ENCODE assay signal across 10 cellular contexts in genomic region chr22:28395920-28396447, GRCh38.
A peak's percentile ranks its signal among the peaks of the same experiment; 100 is the strongest.
DNase-seq lines count a peak whose midpoint lies in the region; ATAC-seq and TF ChIP-seq lines count a peak whose summit lies in the region.
"Had no signal": no experiment of that assay in that cellular context is flagged by ENCODE, and none has a peak within 500 bp of the region (broad histone marks: within the 10 kb centered on the region; RNA-seq: fewer than 3 reads in every experiment).

No MANE protein-coding gene starts in this region.

- H3K36me3 ChIP-seq in IMR-90 (ENCODE audit: control insufficient read depth, insufficient read depth, low read length) (no peaks in the 10 kb centered on the region), right lobe of liver (no peaks in the 10 kb centered on the region)

- no peak overlapping the region for H2AK9ac ChIP-seq in IMR-90 (replicated peaks; ENCODE audit: low read depth, low read length, poor library complexity)

- H3K4me1 Mint-ChIP-seq in Calu3 (ENCODE audit: low read depth, unreplicated experiment) (no peaks in the 10 kb centered on the region), type B pancreatic cell (ENCODE audit: unreplicated experiment) (peaks cover 33% of the 10 kb centered on the region)

- TF ChIP-seq CTCF in IMR-90 (conservative IDR thresholded peaks at IDR 0.05; ENCODE audit: low read depth, low read length) (no peak), right lobe of liver (IDR thresholded peaks at IDR 0.05) (no peak), Calu3 (IDR thresholded peaks at IDR 0.05; ENCODE audit: unreplicated experiment) (no peak), type B pancreatic cell (conservative IDR thresholded peaks at IDR 0.05) (no peak)

- peak; percentile 33 for DNase-seq in AG20443 (ENCODE audit: low spot score)
- peak; percentile 48 for DNase-seq in IMR-90
- DNase-seq in astrocyte of the hippocampus (ENCODE audit: low read depth, low spot score), result peak; percentile 39
- DNase-seq in right lobe of liver, result no peak
- no peak for DNase-seq in C1 segment of cervical spinal cord (lab: John Stamatoyannopoulos, UW)
- DNase-seq in Calu3, result no peak
- no peak for DNase-seq in type B pancreatic cell (ENCODE audit: extremely low spot score, unreplicated experiment)
- DNase-seq: activated CD8-positive, alpha-beta memory T cell treated with anti-CD3 and anti-CD28 coated beads, Interleukin-2, amount 50 U/mL, for 4 hours had no signal

- peaks cover 8 to 10% of the 10 kb centered on the region in 2 experiments; a peak in 3 of 4 replicates for H3K79me1 ChIP-seq in IMR-90 (ENCODE audit: low read depth in 1 of 2, low read length in 2 of 2)

- POLR2A ChIA-PET in IMR-90 (lab: Charles Lee; ENCODE audit: unreplicated experiment), result no interaction called here

- in situ Hi-C loops in IMR-90 (cut with MboI; ENCODE audit: low sequenced_read_pairs), result no loop called here

- TF ChIP-seq POLR2A in IMR-90 (IDR thresholded peaks at IDR 0.05; ENCODE audit: low read depth, low read length) (no peak), right lobe of liver (IDR thresholded peaks at IDR 0.05) (peak; percentile 27)

- H4K20me1 ChIP-seq in IMR-90 (ENCODE audit: insufficient read depth, low read length), result peaks cover 7% of the 10 kb centered on the region; the same call in 1 of the 2 replicates

- H2BK15ac ChIP-seq in IMR-90 (ENCODE audit: low read depth, low read length), result peak overlapping the region; percentile 73; the same call in 1 of the 3 replicates

- peak overlapping the region; percentile 78 for H3K23ac ChIP-seq in IMR-90 (ENCODE audit: low read depth, low read length)

- H3K9ac ChIP-seq in IMR-90 (ENCODE audit: low read depth, low read length), result no peak overlapping the region
- H3K9ac ChIP-seq: parathyroid adenoma had no signal

- no peak overlapping the region for H2AFZ ChIP-seq in IMR-90 (replicated peaks; ENCODE audit: low read length, poor library complexity)
- H2AFZ ChIP-seq: parathyroid adenoma had no signal

- TF ChIP-seq RAD21 in IMR-90 (IDR thresholded peaks at IDR 0.05; ENCODE audit: low read length), result no peak

- no peaks in the 10 kb centered on the region; the same call in 1 of the 2 replicates for H3K9me1 ChIP-seq in IMR-90 (ENCODE audit: insufficient read depth, low read length)

- 0 out of 2 replicates have a peak overlapping the region, but pooled peaks have one; percentile 49 for H2AK5ac ChIP-seq in IMR-90 (ENCODE audit: low read depth, low read length)

- H3K18ac ChIP-seq in IMR-90 (ENCODE audit: low read depth, low read length), result peak overlapping the region; percentile 42; the same call in 1 of the 2 replicates

- peak overlapping the region; percentile 78 for H2BK120ac ChIP-seq in IMR-90 (ENCODE audit: low read depth, low read length)

- peak overlapping the region; percentile 71 for H2BK5ac ChIP-seq in IMR-90 (ENCODE audit: low read depth, low read length, poor library complexity, severe bottlenecking)

- no peaks in the 10 kb centered on the region for H3K9me3 ChIP-seq in IMR-90 (ENCODE audit: control insufficient read depth, insufficient read depth, low read length)
- H3K9me3 ChIP-seq in right lobe of liver, result no peaks in the 10 kb centered on the region

- peaks cover 57% of the 10 kb centered on the region for H3K27me3 Mint-ChIP-seq in Calu3 (ENCODE audit: unreplicated experiment)
- no peaks in the 10 kb centered on the region for H3K27me3 Mint-ChIP-seq in type B pancreatic cell

- peak overlapping the region; percentile 51; the same call in 1 of the 2 replicates for H3K4me2 ChIP-seq in IMR-90 (ENCODE audit: low read depth, low read length)

- H3K9me3 Mint-ChIP-seq in Calu3 (ENCODE audit: low read depth, unreplicated experiment), result peaks cover 3% of the 10 kb centered on the region
- H3K9me3 Mint-ChIP-seq in type B pancreatic cell, result peaks cover 5% of the 10 kb centered on the region

- H3K4ac ChIP-seq in IMR-90 (ENCODE audit: low read depth, low read length), result peak overlapping the region; percentile 57

- no peak overlapping the region for H3K27ac Mint-ChIP-seq in Calu3 (ENCODE audit: unreplicated experiment)
- H3K27ac Mint-ChIP-seq in type B pancreatic cell, result no peak overlapping the region

- no CpG with 5 or more reads among the region's 2 CpGs for WGBS in IMR-90 (ENCODE audit: extremely low coverage in 2 of 2, insufficient read length in 1 of 2), 2 experiments
- WGBS in right lobe of liver (ENCODE audit: insufficient coverage, low coverage, low lambda C conversion rate, missing lambda C conversion rate), result 0% methylated on average over 2 of the region's 2 CpGs

- H3K4me3 Mint-ChIP-seq in Calu3 (ENCODE audit: low read depth, unreplicated experiment), result no peak overlapping the region
- H3K4me3 Mint-ChIP-seq in type B pancreatic cell, result no peak overlapping the region

- H3K36me3 Mint-ChIP-seq in Calu3 (ENCODE audit: insufficient read depth, unreplicated experiment), result no peaks in the 10 kb centered on the region
- H3K36me3 Mint-ChIP-seq in type B pancreatic cell, result peaks cover 20% of the 10 kb centered on the region

- H3K4me3 ChIP-seq in IMR-90 (ENCODE audit: insufficient read depth, low read depth, low read length) (no peak overlapping the region), right lobe of liver (no peak overlapping the region)

- H3K4me1 ChIP-seq in IMR-90 (ENCODE audit: control insufficient read depth, insufficient read depth, low read length) (peaks cover 23% of the 10 kb centered on the region), right lobe of liver (peaks cover 0 to 28% (median 11%) of the 10 kb centered on the region in 4 donors)
- H3K4me1 ChIP-seq: parathyroid adenoma had no signal

- peak overlapping the region; percentile 56 for H4K5ac ChIP-seq in IMR-90 (ENCODE audit: low read depth, low read length)

- intact Hi-C loops in IMR-90 (cut with micrococcal nuclease) (loop anchor here (5.0 kb wide), 1 partner anchor 46 kb away; no protein-coding TSS in a partner anchor), right lobe of liver (cut with DNase I) (no loop called here), Calu3 (cut with micrococcal nuclease; ENCODE audit: unreplicated experiment) (no loop called here)

- peak overlapping the region; percentile 44 to 59; a peak in 2 of 4 replicates for H4K8ac ChIP-seq in IMR-90 (ENCODE audit: low read depth in 2 of 2, low read length in 2 of 2)

- H3K27ac ChIP-seq in IMR-90 (ENCODE audit: insufficient read depth, low read length) (peak overlapping the region; percentile 89), right lobe of liver (peak overlapping the region; percentile 12 to 58 (median 35))
- H3K27ac ChIP-seq: parathyroid adenoma had no signal

- H2BK20ac ChIP-seq in IMR-90 (ENCODE audit: low read depth, low read length), result peak overlapping the region; percentile 76

- CTCF ChIA-PET in IMR-90 (lab: Yijun Ruan, JAX) (no interaction called here), Calu3 (lab: Charles Lee) (no interaction called here)

- H3K27me3 ChIP-seq in IMR-90 (ENCODE audit: control insufficient read depth, insufficient read depth, low read length), result no peaks in the 10 kb centered on the region
- no peaks in the 10 kb centered on the region for H3K27me3 ChIP-seq in right lobe of liver

- BruUV-seq in IMR-90 (replicated peaks; lab: Mats Ljungman, UMichigan), result no TSS peak
- no TSS peak for BruUV-seq in Calu3 (replicated peaks; lab: Mats Ljungman, UMichigan)

- H3K56ac ChIP-seq in IMR-90 (ENCODE audit: extremely low read depth, insufficient read depth, low read length), result peak overlapping the region; percentile 34; the same call in 1 of the 2 replicates

- peak overlapping the region; percentile 40; the same call in 1 of the 2 replicates for H4K91ac ChIP-seq in IMR-90 (ENCODE audit: insufficient read depth, low read depth, low read length)

- dilution Hi-C loops in IMR-90 (cut with HindIII; ENCODE audit: low sequenced_read_pairs, unreplicated experiment), result no loop called here

- ATAC-seq in IMR-90 (ENCODE audit: low read depth) (peak; percentile 68), right lobe of liver (peak; percentile 78 to 91 (median 88)), GM19452 (IDR thresholded peaks at IDR 0.05; ENCODE audit: unreplicated experiment) (no peak)

- peak overlapping the region; percentile 70 for H3K14ac ChIP-seq in IMR-90 (replicated peaks; ENCODE audit: low read depth, low read length)

TF ChIP-seq in IMR-90, 13 proteins besides CTCF, POLR2A, EP300 and RAD21:
- TF ChIP-seq RCOR1 (IDR thresholded peaks at IDR 0.05; ENCODE audit: insufficient replicate concordance, low read length) (no peak), CHD1 (IDR thresholded peaks at IDR 0.05; ENCODE audit: low read depth, low read length) (no peak), CEBPB (IDR thresholded peaks at IDR 0.05; ENCODE audit: low read depth, low read length) (0 out of 2 replicates have a peak, but pooled peaks have one; percentile 23), FOS (IDR thresholded peaks at IDR 0.05; ENCODE audit: low read depth, low read length) (peak; percentile 5; the same call in 1 of the 2 replicates)

Comparison
In these comparisons a context has a peak if more than half of its experiments do, and no peak if none do; other contexts are left out.
1. DNase-seq: peak in AG20443 (single experiment), IMR-90 (single experiment) and astrocyte of the hippocampus (single experiment); none in right lobe of liver (0 of 3), C1 segment of cervical spinal cord (0 of 14), Calu3 (single experiment) and type B pancreatic cell (single experiment).